10 cellular contexts compared by ENCODE assay signal in the genomic region with DNA sequence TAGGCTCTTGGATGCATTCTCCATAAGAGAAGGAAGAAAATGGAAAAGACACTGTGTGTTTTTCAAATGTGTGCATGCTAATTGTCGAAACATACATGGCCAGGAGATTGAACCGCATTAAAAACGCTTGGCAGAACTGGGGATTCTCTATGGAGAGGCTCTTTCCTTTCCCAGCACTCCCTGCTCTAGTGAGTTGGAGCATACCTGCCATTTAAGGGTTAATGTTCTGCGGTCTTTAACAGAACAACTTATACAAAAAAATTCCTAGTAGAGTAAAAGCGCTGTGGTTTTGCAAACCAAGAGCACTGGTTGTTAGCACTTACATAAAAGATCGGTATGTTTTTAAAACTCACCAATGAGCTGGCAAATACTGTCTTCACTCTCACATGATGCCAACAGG. TPM values are rescaled to one million over a fixed set of nuclear protein-coding genes. Genes with fewer than 3 reads are reported as not detected.
DNase-seq lines count a peak whose midpoint lies in the region; ATAC-seq and TF ChIP-seq lines count a peak whose summit lies in the region.
"Had no signal": no experiment of that assay in that cellular context is flagged by ENCODE, and none has a peak within 500 bp of the region (broad histone marks: within the 10 kb centered on the region; RNA-seq: fewer than 3 reads in every experiment).

No MANE protein-coding gene starts in this region.

- no peak overlapping the region for H3K9ac ChIP-seq in HCT116 (ENCODE audit: low read length)
- H3K9ac ChIP-seq in mesenchymal stem cell (ENCODE audit: low read length): no peak overlapping the region

- no peak overlapping the region for H3K4ac ChIP-seq in mesenchymal stem cell (ENCODE audit: low read depth in 1 of 2, low read length in 2 of 2)

- no TSS peak for BruUV-seq in HCT116 (replicated peaks; lab: Mats Ljungman, UMichigan)

- TF ChIP-seq POLR2A in HCT116 (IDR thresholded peaks at IDR 0.05; ENCODE audit: borderline replicate concordance, extremely low read depth, insufficient read depth, insufficient read length): no peak

- no peak overlapping the region for H3K18ac ChIP-seq in mesenchymal stem cell (ENCODE audit: low read depth in 1 of 2, low read length in 2 of 2)

- RAD21 ChIA-PET in HCT116 (lab: Charles Lee; ENCODE audit: low non-redundant PET in 1 of 2, low total read pairs in 2 of 2, uncharacterized antibody in 2 of 2, unreplicated experiment in 2 of 2): interaction anchor here in 1 of 2 experiments (1.0 kb wide), 1 partner anchor 91 kb away, joined by 3 read pairs; no protein-coding TSS in a partner anchor

- no peaks in the 10 kb centered on the region for H3K9me2 ChIP-seq in HCT116 (ENCODE audit: insufficient read depth)

- no peak overlapping the region for H2AK5ac ChIP-seq in mesenchymal stem cell (ENCODE audit: low read length, severe bottlenecking)

- H2AFZ ChIP-seq in HCT116 (ENCODE audit: low read depth, low read length, poor library complexity, severe bottlenecking) (no peak overlapping the region), mesenchymal stem cell (ENCODE audit: low read depth, low read length) (no peak overlapping the region)

- H4K91ac ChIP-seq in mesenchymal stem cell (ENCODE audit: low read length): no peak overlapping the region

- no peak overlapping the region for H2BK5ac ChIP-seq in mesenchymal stem cell (ENCODE audit: low read depth, low read length, poor library complexity, severe bottlenecking)

- no peaks in the 10 kb centered on the region for H3K27me3 ChIP-seq in CD4-positive, alpha-beta T cell (ENCODE audit: control insufficient read depth, insufficient read depth, low read length)
- H3K27me3 ChIP-seq in HCT116 (ENCODE audit: insufficient read depth, low read length) (no peaks in the 10 kb centered on the region), mesenchymal stem cell (ENCODE audit: control insufficient read depth in 1 of 2, insufficient read depth in 1 of 2, low read length in 2 of 2) (peaks cover 27 to 47% of the 10 kb centered on the region in 2 experiments), ascending aorta (no peaks in the 10 kb centered on the region)

- no peaks in the 10 kb centered on the region for H3K9me3 ChIP-seq in CD4-positive, alpha-beta T cell (ENCODE audit: control insufficient read depth, low read length)
- H3K9me3 ChIP-seq in HCT116 (ENCODE audit: control insufficient read depth in 1 of 2, insufficient read depth in 1 of 2, low read depth in 1 of 2, low read length in 2 of 2): no peaks in the 10 kb centered on the region
- no peaks in the 10 kb centered on the region for H3K9me3 ChIP-seq in mesenchymal stem cell (ENCODE audit: control insufficient read depth, low read length)
- H3K9me3 ChIP-seq in ascending aorta: no peaks in the 10 kb centered on the region
- H3K9me3 ChIP-seq: HAP-1 had no signal

- H3K79me1 ChIP-seq in mesenchymal stem cell (replicated peaks; ENCODE audit: low read length, poor library complexity, severe bottlenecking): no peaks in the 10 kb centered on the region

- no peak overlapping the region for H2BK12ac ChIP-seq in mesenchymal stem cell (ENCODE audit: low read length in 2 of 2)

- H3K4me2 ChIP-seq in HCT116 (ENCODE audit: low read length): 0 out of 2 replicates have a peak overlapping the region, but pooled peaks have one; percentile 60
- H3K4me2 ChIP-seq in mesenchymal stem cell (ENCODE audit: low read length, poor library complexity, severe bottlenecking): no peak overlapping the region

- intact Hi-C loops in CD4-positive, alpha-beta T cell (cut with DNase I, micrococcal nuclease): loop anchor here in 1 of 2 experiments (5.0 kb wide), 1 partner anchor 36 kb away; no protein-coding TSS in a partner anchor
- intact Hi-C loops in HCT116 (cut with micrococcal nuclease): no loop called here
- intact Hi-C loops in ascending aorta (cut with DNase I): no loop called here

- TF ChIP-seq RAD21 in HCT116 (IDR thresholded peaks at IDR 0.05; ENCODE audit: low read depth): no peak

- H2BK120ac ChIP-seq in mesenchymal stem cell (ENCODE audit: low read depth, low read length): no peak overlapping the region

- no peak overlapping the region for H4K8ac ChIP-seq in mesenchymal stem cell (ENCODE audit: low read length)

- H3K4me1 Mint-ChIP-seq in CD4-positive, alpha-beta T cell (ENCODE audit: low read depth): peaks cover 77% of the 10 kb centered on the region
- H3K4me1 Mint-ChIP-seq in activated CD4-positive, alpha-beta memory T cell treated with anti-CD3 and anti-CD28 coated beads, Interleukin-2, amount 10 ng/mL, durations not matched to agents 7 days and 5 days: peaks cover 68% of the 10 kb centered on the region

- H3K27me3 Mint-ChIP-seq in CD4-positive, alpha-beta T cell: no peaks in the 10 kb centered on the region
- peaks cover under 1% of the 10 kb centered on the region for H3K27me3 Mint-ChIP-seq in activated CD4-positive, alpha-beta memory T cell treated with anti-CD3 and anti-CD28 coated beads, Interleukin-2, amount 10 ng/mL, durations not matched to agents 7 days and 5 days

- H3K27ac Mint-ChIP-seq in CD4-positive, alpha-beta T cell: peak overlapping the region; percentile 91
- H3K27ac Mint-ChIP-seq in activated CD4-positive, alpha-beta memory T cell treated with anti-CD3 and anti-CD28 coated beads, Interleukin-2, amount 10 ng/mL, durations not matched to agents 7 days and 5 days: peak overlapping the region; percentile 97

- H3K79me2 ChIP-seq in HCT116 (ENCODE audit: insufficient read depth, low read length): no peaks in the 10 kb centered on the region

- POLR2A ChIA-PET in CD4-positive, alpha-beta T cell (lab: Charles Lee): interaction anchor here (0.7 to 7.3 kb wide), 15 partner anchors 9 to 399 kb away, joined by 3 to 146 read pairs (median 12); a partner anchor contains a TSS
- POLR2A ChIA-PET in HCT116 (lab: Charles Lee): interaction anchor here (1.6 to 1.9 kb wide), 2 partner anchors 66 to 91 kb away, joined by 4 to 5 read pairs; no protein-coding TSS in a partner anchor
- POLR2A ChIA-PET in activated CD4-positive, alpha-beta memory T cell treated with anti-CD3 and anti-CD28 coated beads, Interleukin-2, amount 10 ng/mL, durations not matched to agents 7 days and 5 days (lab: Charles Lee): interaction anchor here (0.7 to 9.1 kb wide), 19 partner anchors 11 to 684 kb away, joined by 3 to 356 read pairs (median 6); a partner anchor contains a TSS

- peaks cover 66% of the 10 kb centered on the region for H3K36me3 Mint-ChIP-seq in CD4-positive, alpha-beta T cell (ENCODE audit: low read depth)
- peaks cover 64% of the 10 kb centered on the region for H3K36me3 Mint-ChIP-seq in activated CD4-positive, alpha-beta memory T cell treated with anti-CD3 and anti-CD28 coated beads, Interleukin-2, amount 10 ng/mL, durations not matched to agents 7 days and 5 days (ENCODE audit: low read depth)

- no peak overlapping the region for H3K4me3 ChIP-seq in HCT116 (replicated peaks in 1 of 2; ENCODE audit: low read depth in 1 of 2, low read length in 2 of 2)
- no peak overlapping the region for H3K4me3 ChIP-seq in mesenchymal stem cell (ENCODE audit: insufficient read depth in 1 of 2, low read depth in 1 of 2, low read length in 2 of 2)
- peak overlapping the region in 1 of 2 donors; percentile 29 for H3K4me3 ChIP-seq in ascending aorta
- H3K4me3 ChIP-seq: HAP-1 had no signal

- peak overlapping the region; percentile 97 for H3K4me3 Mint-ChIP-seq in CD4-positive, alpha-beta T cell
- H3K4me3 Mint-ChIP-seq in activated CD4-positive, alpha-beta memory T cell treated with anti-CD3 and anti-CD28 coated beads, Interleukin-2, amount 10 ng/mL, durations not matched to agents 7 days and 5 days: peak overlapping the region; percentile 95

- H3K14ac ChIP-seq in mesenchymal stem cell (ENCODE audit: low read length in 2 of 2): no peak overlapping the region

- no peaks in the 10 kb centered on the region for H3K9me3 Mint-ChIP-seq in CD4-positive, alpha-beta T cell
- no peaks in the 10 kb centered on the region for H3K9me3 Mint-ChIP-seq in activated CD4-positive, alpha-beta memory T cell treated with anti-CD3 and anti-CD28 coated beads, Interleukin-2, amount 10 ng/mL, durations not matched to agents 7 days and 5 days

- no peak overlapping the region for H2BK15ac ChIP-seq in mesenchymal stem cell (ENCODE audit: low read depth, poor library complexity, severe bottlenecking)

- WGBS in mesenchymal stem cell: 82% methylated on average over 6 of the region's 6 CpGs

- H3K36me3 ChIP-seq in HCT116 (ENCODE audit: control insufficient read depth in 1 of 2, insufficient read depth in 2 of 2, low read length in 2 of 2) (no peaks in the 10 kb centered on the region), mesenchymal stem cell (ENCODE audit: control insufficient read depth in 1 of 2, insufficient read depth in 2 of 2, low read depth in 1 of 2, low read length in 2 of 2) (no peaks in the 10 kb centered on the region), ascending aorta (no peaks in the 10 kb centered on the region)
- H3K36me3 ChIP-seq: HAP-1 had no signal

- no peak for TF ChIP-seq CTCF in CD4-positive, alpha-beta T cell (IDR thresholded peaks at IDR 0.05)
- TF ChIP-seq CTCF in HCT116 (IDR thresholded peaks at IDR 0.05 in 2 of 3, conservative IDR thresholded peaks at IDR 0.05 in 1 of 3; ENCODE audit: borderline replicate concordance in 1 of 3, insufficient read depth in 1 of 3, low read depth in 2 of 3, low read length in 2 of 3) (no peak), ascending aorta (IDR thresholded peaks at IDR 0.05) (no peak)

- ATAC-seq in CD4-positive, alpha-beta T cell (ENCODE audit: poor library complexity): peak; percentile 20
- ATAC-seq in HCT116: no peak

- CTCF ChIA-PET in CD4-positive, alpha-beta T cell (lab: Charles Lee): interaction anchor here (0.6 to 4.6 kb wide), 15 partner anchors 9 to 394 kb away, joined by 3 to 72 read pairs (median 6); a partner anchor contains a TSS
- CTCF ChIA-PET in HCT116 (lab: Charles Lee): interaction anchor here (1.0 to 2.3 kb wide), 12 partner anchors 9 to 829 kb away, joined by 3 to 24 read pairs (median 6); no protein-coding TSS in a partner anchor
- CTCF ChIA-PET in activated CD4-positive, alpha-beta memory T cell treated with anti-CD3 and anti-CD28 coated beads, Interleukin-2, amount 10 ng/mL, durations not matched to agents 7 days and 5 days (lab: Charles Lee): interaction anchor here (0.7 to 9.6 kb wide), 14 partner anchors 14 to 91 kb away, joined by 3 to 163 read pairs (median 8); a partner anchor contains a TSS

- peaks cover 0 to 11% of the 10 kb centered on the region in 2 experiments; a peak in 2 of 4 replicates for H3K4me1 ChIP-seq in HCT116 (ENCODE audit: control insufficient read depth in 1 of 2, insufficient read depth in 2 of 2, low read length in 2 of 2)
- no peaks in the 10 kb centered on the region for H3K4me1 ChIP-seq in mesenchymal stem cell (ENCODE audit: control insufficient read depth, insufficient read depth, low read depth, low read length)
- no peaks in the 10 kb centered on the region for H3K4me1 ChIP-seq in ascending aorta
- H3K4me1 ChIP-seq: HAP-1 had no signal

- DNase-seq in CD4-positive, alpha-beta T cell: no peak
- DNase-seq in HCT116 (ENCODE audit: low read depth, low spot score): no peak
- DNase-seq in activated CD4-positive, alpha-beta memory T cell treated with anti-CD3 and anti-CD28 coated beads, Interleukin-2, amount 10 ng/mL, durations not matched to agents 7 days and 5 days: peak; percentile 52
- peak; percentile 14 for DNase-seq in mesenchymal stem cell
- DNase-seq in NCI-H82 (lab: John Stamatoyannopoulos, UW): no peak
- DNase-seq in ascending aorta (ENCODE audit: low spot score in 2 of 2): no peak
- no peak for DNase-seq in EL
- no peak for DNase-seq in NCI-H146 (lab: John Stamatoyannopoulos, UW)
- DNase-seq: foreskin melanocyte had no signal

- H3K27ac ChIP-seq in CD4-positive, alpha-beta T cell (ENCODE audit: low read depth, low read length): peak overlapping the region; percentile 81
- H3K27ac ChIP-seq in HCT116 (ENCODE audit: low read depth, low read length): no peak overlapping the region
- H3K27ac ChIP-seq in mesenchymal stem cell (ENCODE audit: low read length, poor library complexity, severe bottlenecking): no peak overlapping the region
- no peak overlapping the region for H3K27ac ChIP-seq in ascending aorta

- H3K23ac ChIP-seq in mesenchymal stem cell (ENCODE audit: low read length in 2 of 2): no peak overlapping the region

- H4K20me1 ChIP-seq in HCT116 (ENCODE audit: insufficient read depth): no peaks in the 10 kb centered on the region

RNA-seq across cellular contexts. Expression of a gene that starts 1.6 kb away (rescaled TPM):
- 100 to 1,000 TPM; 245 to 261 TPM for total RNA-seq in CD4-positive, alpha-beta T cell
- total RNA-seq in HCT116 (2021; ENCODE audit: unreplicated experiment) (0.30 TPM), ascending aorta (9.2 TPM)
- 0.07 and 0.09 TPM in 2 replicates for polyA plus RNA-seq in HCT116 (2012)
- 10 to 100 TPM; 52.0 to 53.2 TPM for total RNA-seq in activated CD4-positive, alpha-beta memory T cell treated with anti-CD3 and anti-CD28 coated beads, Interleukin-2, amount 10 ng/mL, durations not matched to agents 7 days and 5 days
- polyA plus RNA-seq in mesenchymal stem cell (2013, experiment 1 of 2): 0.03 TPM
- polyA plus RNA-seq in mesenchymal stem cell (2013, experiment 2 of 2): not detected

RNA-seq across cellular contexts. Expression of a gene that starts 43.2 kb away (rescaled TPM):
- total RNA-seq in CD4-positive, alpha-beta T cell: 1 to 10 TPM in 1 of 2 experiments, under 1 TPM in 1; 0.59 to 1.1 TPM
- total RNA-seq in HCT116 (2021; ENCODE audit: unreplicated experiment): 24.7 TPM
- polyA plus RNA-seq in HCT116 (2012): 16.2 and 17.8 TPM in 2 replicates
- total RNA-seq in activated CD4-positive, alpha-beta memory T cell treated with anti-CD3 and anti-CD28 coated beads, Interleukin-2, amount 10 ng/mL, durations not matched to agents 7 days and 5 days: 1 to 10 TPM; 3.4 to 3.7 TPM
- polyA plus RNA-seq in mesenchymal stem cell (2013, experiment 1 of 2): 6.8 TPM
- 6.8 TPM for polyA plus RNA-seq in mesenchymal stem cell (2013, experiment 2 of 2)
- total RNA-seq in ascending aorta: 8.8 TPM

Comparison
In these comparisons a context has a peak if more than half of its experiments do, and no peak if none do; other contexts are left out.
1. DNase-seq: peak in activated CD4-positive, alpha-beta memory T cell treated with anti-CD3 and anti-CD28 coated beads, Interleukin-2, amount 10 ng/mL, durations not matched to agents 7 days and 5 days (single experiment) and mesenchymal stem cell (single experiment); none in CD4-positive, alpha-beta T cell (0 of 10), HCT116 (single experiment), NCI-H82 (single experiment), ascending aorta (0 of 2), EL (single experiment) and NCI-H146 (single experiment).
2. RNA of a gene that starts 1.6 kb away (total RNA-seq): 245 to 261 TPM in CD4-positive, alpha-beta T cell; 52.0 to 53.2 TPM in activated CD4-positive, alpha-beta memory T cell treated with anti-CD3 and anti-CD28 coated beads, Interleukin-2, amount 10 ng/mL, durations not matched to agents 7 days and 5 days, 9.2 TPM in ascending aorta (single experiment) and 0.30 TPM in HCT116 (single experiment); every median in the first group is over 4 times any median in the second.